ENCODE assay signal across 5 cellular contexts in genomic region chr6:30807566-30807965, GRCh38.
A peak's percentile ranks its signal among the peaks of the same experiment; 100 is the strongest.
DNase-seq lines count a peak whose midpoint lies in the region; ATAC-seq, FAIRE-seq and TF ChIP-seq lines count a peak whose summit lies in the region.
"Not testable (repeated sequence)": the region's sequence is repeated elsewhere in the genome, so short reads cannot be mapped to it uniquely, and the experiment has no call there.

No MANE protein-coding gene starts in this region.

- H3K9me3 ChIP-seq in K562 (replicated peaks; ENCODE audit: control insufficient read depth, insufficient read depth, low read depth, low read length); neutrophil: not testable (repeated sequence)

- not testable (repeated sequence) for H2AFZ ChIP-seq in K562 (ENCODE audit: low read depth, low read length)

- POLR2A ChIA-PET in K562 (lab: Yijun Ruan, JAX): not testable (repeated sequence)

- not testable (repeated sequence) for TF ChIP-seq EP300 in K562 (IDR thresholded peaks at IDR 0.05; ENCODE audit: low read length)

- TF ChIP-seq RAD21 in K562 (CRISPR knock-in tag; conservative IDR thresholded peaks at IDR 0.05 in 1 of 2, IDR thresholded peaks at IDR 0.05 in 1 of 2): not testable (repeated sequence)

- H4K20me1 ChIP-seq in K562 (replicated peaks; ENCODE audit: control insufficient read depth, insufficient read depth, low read length): not testable (repeated sequence)

- ATAC-seq in K562; stimulated activated effector memory CD8-positive, alpha-beta T cell treated with anti-CD3 and anti-CD28 coated beads, Interleukin-12 subunit alpha, Interleukin-12 subunit beta, amount 100 ng/mL, for 72 hours: not testable (repeated sequence)

- FAIRE-seq in K562 (lab: Jason Lieb, UNC): not testable (repeated sequence)

- TF ChIP-seq CTCF in K562 (IDR thresholded peaks at IDR 0.05 in 2 of 3, conservative IDR thresholded peaks at IDR 0.05 in 1 of 3; ENCODE audit: insufficient read depth in 2 of 3, low read depth in 1 of 3, low read length in 3 of 3); neutrophil (IDR thresholded peaks at IDR 0.05): not testable (repeated sequence)

- DNase-seq in activated naive CD8-positive, alpha-beta T cell treated with anti-CD3 and anti-CD28 coated beads for 36 hours; K562 (ENCODE audit: extremely low read depth in 1 of 4, low spot score in 3 of 4); stimulated activated effector memory CD8-positive, alpha-beta T cell treated with anti-CD3 and anti-CD28 coated beads, Interleukin-12 subunit alpha, Interleukin-12 subunit beta, amount 100 ng/mL, for 72 hours (ENCODE audit: low spot score in 2 of 2): not testable (repeated sequence)

- not testable (repeated sequence) for BruUV-seq in K562 (replicated peaks; lab: Mats Ljungman, UMichigan)

- not testable (repeated sequence) for H3K27me3 ChIP-seq in K562 (ENCODE audit: control insufficient read depth in 2 of 2, insufficient read depth in 2 of 2, low read length in 2 of 2); neutrophil

- not testable (repeated sequence) for H3K27ac ChIP-seq in K562 (ENCODE audit: extremely low read depth, low read depth, low read length)
- H3K27ac ChIP-seq in neutrophil: peak overlapping the region; percentile 65

- not testable (repeated sequence) for TF ChIP-seq POLR2A in K562 (conservative IDR thresholded peaks at IDR 0.05)

- H3K4me3 Mint-ChIP-seq in activated naive CD4-positive, alpha-beta T cell treated with anti-CD3 and anti-CD28 coated beads, Interleukin-2, amount 50 U/mL, for 24 hours; activated naive CD8-positive, alpha-beta T cell treated with anti-CD3 and anti-CD28 coated beads for 36 hours; stimulated activated effector memory CD8-positive, alpha-beta T cell treated with anti-CD3 and anti-CD28 coated beads, Interleukin-12 subunit alpha, Interleukin-12 subunit beta, amount 100 ng/mL, for 72 hours: not testable (repeated sequence)

- CTCF ChIA-PET in K562 (lab: Yijun Ruan, JAX; ENCODE audit: low intra/inter-chr PET ratio): not testable (repeated sequence)

- not testable (repeated sequence) for H3K79me2 ChIP-seq in K562 (ENCODE audit: control insufficient read depth, insufficient read depth, low read length)

- H3K9me1 ChIP-seq in K562 (ENCODE audit: control insufficient read depth, insufficient read depth, low read length): not testable (repeated sequence)

- not testable (repeated sequence) for H3K9ac ChIP-seq in K562 (ENCODE audit: insufficient read depth in 1 of 2, low read depth in 2 of 2, low read length in 2 of 2)

- not testable (repeated sequence) for H3K36me3 Mint-ChIP-seq in activated naive CD4-positive, alpha-beta T cell treated with anti-CD3 and anti-CD28 coated beads, Interleukin-2, amount 50 U/mL, for 24 hours
- peaks cover 51% of the 10 kb centered on the region for H3K36me3 Mint-ChIP-seq in activated naive CD8-positive, alpha-beta T cell treated with anti-CD3 and anti-CD28 coated beads for 36 hours
- H3K36me3 Mint-ChIP-seq in stimulated activated effector memory CD8-positive, alpha-beta T cell treated with anti-CD3 and anti-CD28 coated beads, Interleukin-12 subunit alpha, Interleukin-12 subunit beta, amount 100 ng/mL, for 72 hours: peaks cover 20% of the 10 kb centered on the region

- peaks cover 25 to 29% of the 10 kb centered on the region in 2 experiments for H3K4me1 ChIP-seq in K562 (replicated peaks in 1 of 2; ENCODE audit: control insufficient read depth in 2 of 2, insufficient read depth in 2 of 2, low read length in 2 of 2)
- H3K4me1 ChIP-seq in neutrophil (ENCODE audit: control insufficient read depth in 1 of 2, insufficient read depth in 1 of 2, low read depth in 1 of 2, low read length in 1 of 2): peaks cover 59 to 61% of the 10 kb centered on the region in 2 experiments

- peak overlapping the region; percentile 43 for H3K27ac Mint-ChIP-seq in activated naive CD4-positive, alpha-beta T cell treated with anti-CD3 and anti-CD28 coated beads, Interleukin-2, amount 50 U/mL, for 24 hours
- peak overlapping the region; percentile 32 for H3K27ac Mint-ChIP-seq in activated naive CD8-positive, alpha-beta T cell treated with anti-CD3 and anti-CD28 coated beads for 36 hours
- H3K27ac Mint-ChIP-seq in stimulated activated effector memory CD8-positive, alpha-beta T cell treated with anti-CD3 and anti-CD28 coated beads, Interleukin-12 subunit alpha, Interleukin-12 subunit beta, amount 100 ng/mL, for 72 hours: peak overlapping the region; percentile 67

- in situ Hi-C loops in K562 (cut with MboI): not testable (repeated sequence)

- not testable (repeated sequence) for H3K27me3 Mint-ChIP-seq in activated naive CD4-positive, alpha-beta T cell treated with anti-CD3 and anti-CD28 coated beads, Interleukin-2, amount 50 U/mL, for 24 hours; activated naive CD8-positive, alpha-beta T cell treated with anti-CD3 and anti-CD28 coated beads for 36 hours

- not testable (repeated sequence) for H3K4me3 ChIP-seq in K562; neutrophil (ENCODE audit: low read depth in 1 of 2, low read length in 1 of 2)

- not testable (repeated sequence) for H3K4me2 ChIP-seq in K562 (ENCODE audit: insufficient read depth, low read length)

- not testable (repeated sequence) for H3K9me3 Mint-ChIP-seq in activated naive CD4-positive, alpha-beta T cell treated with anti-CD3 and anti-CD28 coated beads, Interleukin-2, amount 50 U/mL, for 24 hours; stimulated activated effector memory CD8-positive, alpha-beta T cell treated with anti-CD3 and anti-CD28 coated beads, Interleukin-12 subunit alpha, Interleukin-12 subunit beta, amount 100 ng/mL, for 72 hours
- H3K9me3 Mint-ChIP-seq in activated naive CD8-positive, alpha-beta T cell treated with anti-CD3 and anti-CD28 coated beads for 36 hours: peaks cover 23% of the 10 kb centered on the region

- peaks cover 70% of the 10 kb centered on the region for H3K4me1 Mint-ChIP-seq in activated naive CD4-positive, alpha-beta T cell treated with anti-CD3 and anti-CD28 coated beads, Interleukin-2, amount 50 U/mL, for 24 hours
- peaks cover 72% of the 10 kb centered on the region for H3K4me1 Mint-ChIP-seq in activated naive CD8-positive, alpha-beta T cell treated with anti-CD3 and anti-CD28 coated beads for 36 hours
- H3K4me1 Mint-ChIP-seq in stimulated activated effector memory CD8-positive, alpha-beta T cell treated with anti-CD3 and anti-CD28 coated beads, Interleukin-12 subunit alpha, Interleukin-12 subunit beta, amount 100 ng/mL, for 72 hours: peaks cover 59% of the 10 kb centered on the region

- WGBS in K562 (ENCODE audit: insufficient coverage, low coverage, missing lambda C conversion rate): 90% methylated on average over 6 of the region's 26 CpGs

- intact Hi-C loops in K562 (cut with micrococcal nuclease): not testable (repeated sequence)

- H3K36me3 ChIP-seq in K562 (ENCODE audit: control insufficient read depth, insufficient read depth, low read length); neutrophil: not testable (repeated sequence)

TF ChIP-seq in K562, 482 proteins besides CTCF, POLR2A, EP300 and RAD21:
- peak; percentile 18; the same call in 1 of the 2 replicates for TF ChIP-seq ZBTB33 (CRISPR knock-in tag; IDR thresholded peaks at IDR 0.05)
